Comparison of ENCODE assay signal across 4 cellular contexts in the genomic region with DNA sequence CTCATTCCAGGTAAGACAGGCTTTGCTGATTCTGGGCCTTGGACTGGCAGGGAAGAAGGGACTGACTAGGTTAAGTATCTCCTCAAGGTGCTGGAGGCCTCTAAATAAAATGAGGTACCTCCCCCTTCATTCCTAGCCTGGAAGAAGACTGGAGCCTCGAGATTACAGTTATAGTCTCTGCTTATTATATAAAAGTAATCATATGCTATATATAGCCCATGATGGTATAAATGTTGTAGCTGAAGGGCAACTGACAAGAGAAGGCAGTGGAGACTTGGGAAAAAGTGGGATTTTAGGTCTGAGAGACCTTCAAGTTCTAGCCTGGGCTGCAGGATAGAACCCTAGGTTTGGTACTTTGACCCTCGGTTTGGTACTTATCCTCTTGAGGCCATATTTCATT.
"Had no signal": no experiment of that assay in that cellular context is flagged by ENCODE, and none has a peak within 500 bp of the region (broad histone marks: within the 10 kb centered on the region; RNA-seq: fewer than 3 reads in every experiment).

No MANE protein-coding gene starts in this region.

- ATAC-seq: GM23338 had no signal

- H3K4me1 Mint-ChIP-seq: GM23338, H9 had no signal

- H3K27ac Mint-ChIP-seq: GM23338, H9 had no signal

- H3K4me3 Mint-ChIP-seq: GM23338, H9 had no signal

- H3K4me3 ChIP-seq: GM23338 had no signal

- H3K9me3 Mint-ChIP-seq: GM23338, H9 had no signal

- DNase-seq: H9, HCEC 1CT, IMR-90 had no signal
